ENCODE assay signal across 9 cellular contexts in the genomic region with DNA sequence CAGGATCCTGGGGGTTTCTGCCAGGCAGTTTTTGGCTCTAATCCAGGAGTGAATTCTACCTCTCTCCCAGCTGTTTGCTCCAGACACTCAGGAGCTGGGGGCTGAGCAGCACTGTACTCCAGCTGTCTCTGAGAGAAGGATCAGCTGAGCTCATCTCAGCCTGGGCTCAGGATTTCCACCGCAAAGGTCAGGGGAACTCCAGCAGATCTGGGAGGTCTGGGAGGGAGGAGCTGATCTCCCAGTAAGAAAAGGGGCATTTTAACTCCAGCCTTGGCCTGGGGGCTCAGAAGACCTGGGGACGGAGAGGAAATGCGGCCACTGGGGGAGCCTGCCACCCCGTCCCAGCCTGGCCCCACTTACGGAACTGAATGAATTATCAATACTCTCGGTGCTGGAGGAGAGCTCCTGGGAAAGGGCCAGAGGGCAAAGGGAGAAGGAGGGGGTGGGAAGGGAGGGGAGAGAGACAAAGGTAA. TPM values are rescaled to one million over a fixed set of nuclear protein-coding genes. Genes with fewer than 3 reads are reported as not detected.
DNase-seq lines count a peak whose midpoint lies in the region; ATAC-seq and TF ChIP-seq lines count a peak whose summit lies in the region.
"Had no signal": no experiment of that assay in that cellular context is flagged by ENCODE, and none has a peak within 500 bp of the region (broad histone marks: within the 10 kb centered on the region; RNA-seq: fewer than 3 reads in every experiment).

No MANE protein-coding gene starts in this region.

- peak overlapping the region; percentile 68 for H3K9ac ChIP-seq in adipocyte (ENCODE audit: low read length)

- peaks cover 46% of the 10 kb centered on the region for H3K36me3 Mint-ChIP-seq in activated T-helper 1 cell treated with anti-CD3 and anti-CD28 coated beads, Interleukin-12 subunit alpha, Interleukin-12 subunit beta, Interleukin-2, Interleukin-4 antibody, amounts not matched to agents 30 ng/mL and 10 ng/mL and 1 ng/mL, durations not matched to agents 14 hours and 24 hours and 36 hours (ENCODE audit: low read depth)
- H3K36me3 Mint-ChIP-seq in activated CD4-positive, alpha-beta T cell treated with anti-CD3 and anti-CD28 coated beads, Interleukin-2, amount 10 ng/mL, durations not matched to agents 24 days and 14 days (ENCODE audit: low read depth), result peaks cover 71% of the 10 kb centered on the region

- TF ChIP-seq CTCF in A673 (conservative IDR thresholded peaks at IDR 0.05; ENCODE audit: low read depth, low read length), result no peak

- no peak overlapping the region for H3K27ac ChIP-seq in A673 (ENCODE audit: low read depth, low read length, poor library complexity, severe bottlenecking)

- POLR2A ChIA-PET in A673 (lab: Charles Lee; ENCODE audit: low non-redundant PET), result no interaction called here

- H3K9me3 ChIP-seq in adipocyte (ENCODE audit: control insufficient read depth, low read length) (no peaks in the 10 kb centered on the region), A673 (ENCODE audit: low read depth, low read length, poor library complexity, severe bottlenecking) (no peaks in the 10 kb centered on the region)

- ATAC-seq in left ventricle myocardium superior, result peak; percentile 18

- no TSS peak for BruUV-seq in A673 (replicated peaks; lab: Mats Ljungman, UMichigan)

- H3K36me3 ChIP-seq in H7 (replicated peaks; ENCODE audit: control insufficient read depth, insufficient read depth, low read length), result peaks cover 13% of the 10 kb centered on the region
- H3K36me3 ChIP-seq in adipocyte (ENCODE audit: control insufficient read depth, insufficient read depth, low read length, severe bottlenecking), result peaks cover 53% of the 10 kb centered on the region
- H3K36me3 ChIP-seq in A673 (ENCODE audit: insufficient read depth, low read length, poor library complexity, severe bottlenecking), result peaks cover 44% of the 10 kb centered on the region

- H3K4me1 Mint-ChIP-seq in activated T-helper 1 cell treated with anti-CD3 and anti-CD28 coated beads, Interleukin-12 subunit alpha, Interleukin-12 subunit beta, Interleukin-2, Interleukin-4 antibody, amounts not matched to agents 30 ng/mL and 10 ng/mL and 1 ng/mL, durations not matched to agents 14 hours and 24 hours and 36 hours (ENCODE audit: low read depth), result peaks cover 37% of the 10 kb centered on the region
- H3K4me1 Mint-ChIP-seq in activated CD4-positive, alpha-beta T cell treated with anti-CD3 and anti-CD28 coated beads, Interleukin-2, amount 10 ng/mL, durations not matched to agents 24 days and 14 days, result peaks cover 32% of the 10 kb centered on the region

- H3K27ac Mint-ChIP-seq in activated T-helper 1 cell treated with anti-CD3 and anti-CD28 coated beads, Interleukin-12 subunit alpha, Interleukin-12 subunit beta, Interleukin-2, Interleukin-4 antibody, amounts not matched to agents 30 ng/mL and 10 ng/mL and 1 ng/mL, durations not matched to agents 14 hours and 24 hours and 36 hours, result no peak overlapping the region
- no peak overlapping the region for H3K27ac Mint-ChIP-seq in activated CD4-positive, alpha-beta T cell treated with anti-CD3 and anti-CD28 coated beads, Interleukin-2, amount 10 ng/mL, durations not matched to agents 24 days and 14 days

- DNase-seq in H7, result peak; percentile 64
- peak; percentile 63 for DNase-seq in adipocyte (ENCODE audit: low read depth)
- no peak for DNase-seq in left ventricle myocardium superior
- DNase-seq in skeletal muscle cell (ENCODE audit: low read depth), result peak; percentile 51
- no peak for DNase-seq in hippocampal formation (lab: John Stamatoyannopoulos, UW)
- no peak for DNase-seq in activated T-helper 1 cell treated with anti-CD3 and anti-CD28 coated beads, Interleukin-12 subunit alpha, Interleukin-12 subunit beta, Interleukin-2, Interleukin-4 antibody, amounts not matched to agents 30 ng/mL and 10 ng/mL and 1 ng/mL, durations not matched to agents 14 hours and 24 hours and 36 hours (ENCODE audit: low spot score)
- DNase-seq in A673 (ENCODE audit: low spot score), result no peak
- DNase-seq in activated CD4-positive, alpha-beta T cell treated with anti-CD3 and anti-CD28 coated beads, Interleukin-2, amount 10 ng/mL, durations not matched to agents 24 days and 14 days, result no peak
- DNase-seq: GDM1 had no signal

- no peaks in the 10 kb centered on the region for H3K9me3 Mint-ChIP-seq in activated T-helper 1 cell treated with anti-CD3 and anti-CD28 coated beads, Interleukin-12 subunit alpha, Interleukin-12 subunit beta, Interleukin-2, Interleukin-4 antibody, amounts not matched to agents 30 ng/mL and 10 ng/mL and 1 ng/mL, durations not matched to agents 14 hours and 24 hours and 36 hours
- no peaks in the 10 kb centered on the region for H3K9me3 Mint-ChIP-seq in activated CD4-positive, alpha-beta T cell treated with anti-CD3 and anti-CD28 coated beads, Interleukin-2, amount 10 ng/mL, durations not matched to agents 24 days and 14 days

- no peaks in the 10 kb centered on the region for H3K27me3 ChIP-seq in H7 (ENCODE audit: control insufficient read depth, insufficient read depth, low read length)
- no peaks in the 10 kb centered on the region for H3K27me3 ChIP-seq in adipocyte (replicated peaks; ENCODE audit: control insufficient read depth, insufficient read depth, low read length)
- no peaks in the 10 kb centered on the region for H3K27me3 ChIP-seq in A673 (replicated peaks; ENCODE audit: insufficient read depth, low read depth, low read length, poor library complexity)

- intact Hi-C loops in left ventricle myocardium superior (cut with micrococcal nuclease), result no loop called here
- intact Hi-C loops in activated T-helper 1 cell treated with anti-CD3 and anti-CD28 coated beads, Interleukin-12 subunit alpha, Interleukin-12 subunit beta, Interleukin-2, Interleukin-4 antibody, amounts not matched to agents 30 ng/mL and 10 ng/mL and 1 ng/mL, durations not matched to agents 14 hours and 24 hours and 36 hours (cut with micrococcal nuclease), result loop anchor here (2.0 kb wide), 2 partner anchors 31 to 89 kb away; partner anchors contain the start of gene PSMB4
- intact Hi-C loops in A673 (cut with micrococcal nuclease; ENCODE audit: unreplicated experiment), result loop anchor here (10.0 kb wide), 1 partner anchor 85 kb away; the partner anchor contains the start of gene PSMB4
- intact Hi-C loops in activated CD4-positive, alpha-beta T cell treated with anti-CD3 and anti-CD28 coated beads, Interleukin-2, amount 10 ng/mL, durations not matched to agents 24 days and 14 days (cut with micrococcal nuclease), result loop anchor here (2.0 to 5.0 kb wide), 2 partner anchors 17 to 87 kb away; partner anchors contain the start of genes PI4KB and PSMB4

- H3K27me3 Mint-ChIP-seq in activated T-helper 1 cell treated with anti-CD3 and anti-CD28 coated beads, Interleukin-12 subunit alpha, Interleukin-12 subunit beta, Interleukin-2, Interleukin-4 antibody, amounts not matched to agents 30 ng/mL and 10 ng/mL and 1 ng/mL, durations not matched to agents 14 hours and 24 hours and 36 hours (ENCODE audit: insufficient read depth), result no peaks in the 10 kb centered on the region
- no peaks in the 10 kb centered on the region for H3K27me3 Mint-ChIP-seq in activated CD4-positive, alpha-beta T cell treated with anti-CD3 and anti-CD28 coated beads, Interleukin-2, amount 10 ng/mL, durations not matched to agents 24 days and 14 days

- no peak overlapping the region for H3K4me3 Mint-ChIP-seq in activated T-helper 1 cell treated with anti-CD3 and anti-CD28 coated beads, Interleukin-12 subunit alpha, Interleukin-12 subunit beta, Interleukin-2, Interleukin-4 antibody, amounts not matched to agents 30 ng/mL and 10 ng/mL and 1 ng/mL, durations not matched to agents 14 hours and 24 hours and 36 hours
- no peak overlapping the region for H3K4me3 Mint-ChIP-seq in activated CD4-positive, alpha-beta T cell treated with anti-CD3 and anti-CD28 coated beads, Interleukin-2, amount 10 ng/mL, durations not matched to agents 24 days and 14 days

- H3K4me1 ChIP-seq in adipocyte (ENCODE audit: control insufficient read depth, insufficient read depth, low read length) (peaks cover 61% of the 10 kb centered on the region), A673 (ENCODE audit: insufficient read depth, low read length, poor library complexity, severe bottlenecking) (no peaks in the 10 kb centered on the region)

- CTCF ChIA-PET in A673 (lab: Charles Lee), result interaction anchor here (1.2 kb wide), 1 partner anchor 31 kb away, joined by 6 read pairs; no protein-coding TSS in a partner anchor

- H3K4me3 ChIP-seq in H7 (ENCODE audit: insufficient read depth, low read depth, low read length) (no peak overlapping the region), adipocyte (ENCODE audit: low read length) (peak overlapping the region; percentile 53), skeletal muscle cell (ENCODE audit: low read depth, low read length) (no peak overlapping the region), A673 (ENCODE audit: low read depth, low read length, poor library complexity, severe bottlenecking) (no peak overlapping the region)

RNA-seq across cellular contexts. Expression of gene PI4KB, which starts 17.3 kb away (rescaled TPM):
- total RNA-seq in H7 (2014; rRNA removed; shearing (Covaris generic)), result 33.4 and 36.2 TPM in 2 replicates
- total RNA-seq in left ventricle myocardium superior, result 46.8 TPM
- total RNA-seq in activated T-helper 1 cell treated with anti-CD3 and anti-CD28 coated beads, Interleukin-12 subunit alpha, Interleukin-12 subunit beta, Interleukin-2, Interleukin-4 antibody, amounts not matched to agents 30 ng/mL and 10 ng/mL and 1 ng/mL, durations not matched to agents 14 hours and 24 hours and 36 hours, result 52.4 and 54.7 TPM in 2 replicates
- 62.1 and 62.8 TPM in 2 replicates for total RNA-seq in A673 (2021)
- 57.1 and 59.2 TPM in 2 replicates for total RNA-seq in activated CD4-positive, alpha-beta T cell treated with anti-CD3 and anti-CD28 coated beads, Interleukin-2, amount 10 ng/mL, durations not matched to agents 24 days and 14 days

RNA-seq across cellular contexts. Expression of gene ZNF687, which starts 27.8 kb away (rescaled TPM):
- 81.3 and 103 TPM in 2 replicates for total RNA-seq in H7 (2014; rRNA removed; shearing (Covaris generic))
- total RNA-seq in left ventricle myocardium superior (11.7 TPM), A673 (2021) (26.4 and 30.2 TPM in 2 replicates)
- total RNA-seq in activated T-helper 1 cell treated with anti-CD3 and anti-CD28 coated beads, Interleukin-12 subunit alpha, Interleukin-12 subunit beta, Interleukin-2, Interleukin-4 antibody, amounts not matched to agents 30 ng/mL and 10 ng/mL and 1 ng/mL, durations not matched to agents 14 hours and 24 hours and 36 hours, result 26.9 and 27.3 TPM in 2 replicates
- 25.4 and 26.8 TPM in 2 replicates for total RNA-seq in activated CD4-positive, alpha-beta T cell treated with anti-CD3 and anti-CD28 coated beads, Interleukin-2, amount 10 ng/mL, durations not matched to agents 24 days and 14 days

RNA-seq across cellular contexts. Expression of gene RFX5, which starts 37.2 kb away (rescaled TPM):
- 73.1 and 74.9 TPM in 2 replicates for total RNA-seq in H7 (2014; rRNA removed; shearing (Covaris generic))
- total RNA-seq in left ventricle myocardium superior (21.1 TPM), A673 (2021) (49.0 and 51.8 TPM in 2 replicates)
- total RNA-seq in activated T-helper 1 cell treated with anti-CD3 and anti-CD28 coated beads, Interleukin-12 subunit alpha, Interleukin-12 subunit beta, Interleukin-2, Interleukin-4 antibody, amounts not matched to agents 30 ng/mL and 10 ng/mL and 1 ng/mL, durations not matched to agents 14 hours and 24 hours and 36 hours, result 78.1 and 83.4 TPM in 2 replicates
- total RNA-seq in activated CD4-positive, alpha-beta T cell treated with anti-CD3 and anti-CD28 coated beads, Interleukin-2, amount 10 ng/mL, durations not matched to agents 24 days and 14 days, result 69.2 and 73.1 TPM in 2 replicates

RNA-seq across cellular contexts. Expression of gene PSMD4, which starts 55.4 kb away (rescaled TPM):
- 373 and 381 TPM in 2 replicates for total RNA-seq in H7 (2014; rRNA removed; shearing (Covaris generic))
- 149 TPM for total RNA-seq in left ventricle myocardium superior
- 276 and 285 TPM in 2 replicates for total RNA-seq in activated T-helper 1 cell treated with anti-CD3 and anti-CD28 coated beads, Interleukin-12 subunit alpha, Interleukin-12 subunit beta, Interleukin-2, Interleukin-4 antibody, amounts not matched to agents 30 ng/mL and 10 ng/mL and 1 ng/mL, durations not matched to agents 14 hours and 24 hours and 36 hours
- total RNA-seq in A673 (2021), result 312 and 339 TPM in 2 replicates
- total RNA-seq in activated CD4-positive, alpha-beta T cell treated with anti-CD3 and anti-CD28 coated beads, Interleukin-2, amount 10 ng/mL, durations not matched to agents 24 days and 14 days, result 288 and 304 TPM in 2 replicates

Comparison
In these comparisons a context has a peak if more than half of its experiments do, and no peak if none do; other contexts are left out.
1. DNase-seq: peak in H7 (single experiment), adipocyte (single experiment) and skeletal muscle cell (single experiment); none in left ventricle myocardium superior (single experiment), hippocampal formation (0 of 2), activated T-helper 1 cell treated with anti-CD3 and anti-CD28 coated beads, Interleukin-12 subunit alpha, Interleukin-12 subunit beta, Interleukin-2, Interleukin-4 antibody, amounts not matched to agents 30 ng/mL and 10 ng/mL and 1 ng/mL, durations not matched to agents 14 hours and 24 hours and 36 hours (single experiment), A673 (single experiment) and activated CD4-positive, alpha-beta T cell treated with anti-CD3 and anti-CD28 coated beads, Interleukin-2, amount 10 ng/mL, durations not matched to agents 24 days and 14 days (single experiment).